Comparison of ENCODE assay signal across 9 cellular contexts in the genomic region with DNA sequence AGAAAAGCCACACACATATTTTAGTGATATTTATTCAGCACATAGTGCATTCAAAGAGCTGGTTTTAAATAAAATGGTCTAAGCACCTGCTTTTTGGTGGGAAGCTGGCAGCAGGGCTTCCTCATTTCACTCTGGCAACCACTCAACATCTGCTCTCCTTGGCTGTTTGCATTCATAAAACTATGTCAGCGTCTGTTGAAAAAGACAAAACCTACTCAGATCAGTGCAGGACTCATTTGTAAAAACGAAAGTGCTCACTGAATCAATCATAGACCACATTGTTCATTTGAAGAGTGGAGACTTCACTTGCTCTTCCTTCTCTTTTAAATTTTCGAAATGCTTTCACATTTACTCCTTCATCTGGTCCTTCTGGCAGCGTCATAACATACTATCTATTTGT.
DNase-seq lines count a peak whose midpoint lies in the region; ATAC-seq, FAIRE-seq and TF ChIP-seq lines count a peak whose summit lies in the region.
"Had no signal": no experiment of that assay in that cellular context is flagged by ENCODE, and none has a peak within 500 bp of the region (broad histone marks: within the 10 kb centered on the region; RNA-seq: fewer than 3 reads in every experiment).

No MANE protein-coding gene starts in this region.

- H3K4me1 Mint-ChIP-seq in activated B cell treated with CpG ODN at 0.5 μM for 24 hours (peaks cover 24% of the 10 kb centered on the region), osteocyte (ENCODE audit: unreplicated experiment) (peaks cover 10% of the 10 kb centered on the region)

- ATAC-seq in GM18861 (IDR thresholded peaks at IDR 0.05; ENCODE audit: unreplicated experiment) = peak; percentile 94
- ATAC-seq in GM21360 (IDR thresholded peaks at IDR 0.05; ENCODE audit: unreplicated experiment) = peak; percentile 86
- peak; percentile 84 for ATAC-seq in HG03108 (IDR thresholded peaks at IDR 0.05; ENCODE audit: unreplicated experiment)
- peak; percentile 74 for ATAC-seq in activated B cell treated with CpG ODN at 0.5 μM for 24 hours (ENCODE audit: low read depth)
- ATAC-seq: esophagus mucosa had no signal

- no peaks in the 10 kb centered on the region for H3K36me3 Mint-ChIP-seq in activated B cell treated with CpG ODN at 0.5 μM for 24 hours (ENCODE audit: low read depth)
- H3K36me3 Mint-ChIP-seq in osteocyte (ENCODE audit: unreplicated experiment) = no peaks in the 10 kb centered on the region

- FAIRE-seq in HTR-8/SVneo (lab: Jason Lieb, UNC) = no peak

- CTCF ChIA-PET in activated B cell treated with CpG ODN at 0.5 μM for 24 hours (lab: Charles Lee) = no interaction called here

- intact Hi-C loops in activated B cell treated with CpG ODN at 0.5 μM for 24 hours (cut with micrococcal nuclease) = loop anchor here (5.0 kb wide), 1 partner anchor 148 kb away; no protein-coding TSS in a partner anchor

- no peaks in the 10 kb centered on the region for H3K9me3 Mint-ChIP-seq in activated B cell treated with CpG ODN at 0.5 μM for 24 hours
- H3K9me3 Mint-ChIP-seq in osteocyte (ENCODE audit: unreplicated experiment) = no peaks in the 10 kb centered on the region

- H3K27ac Mint-ChIP-seq in activated B cell treated with CpG ODN at 0.5 μM for 24 hours (no peak overlapping the region), osteocyte (ENCODE audit: unreplicated experiment) (no peak overlapping the region)

- DNase-seq in activated B cell treated with CpG ODN at 0.5 μM for 24 hours (no peak), HT-29 (ENCODE audit: low spot score) (no peak), HTR-8/SVneo (ENCODE audit: insufficient read length, low spot score) (no peak), osteocyte (ENCODE audit: extremely low spot score, unreplicated experiment) (no peak)
- DNase-seq: stimulated activated CD4-positive, alpha-beta T cell treated with anti-CD3 and anti-CD28 coated beads, Interleukin-4, amount 100 ng/mL, for 24 hours had no signal

- TF ChIP-seq CTCF in activated B cell treated with CpG ODN at 0.5 μM for 24 hours (IDR thresholded peaks at IDR 0.05) = no peak
- TF ChIP-seq CTCF in osteocyte (IDR thresholded peaks at IDR 0.05) = no peak

- H3K4me3 Mint-ChIP-seq in activated B cell treated with CpG ODN at 0.5 μM for 24 hours (no peak overlapping the region), osteocyte (ENCODE audit: unreplicated experiment) (no peak overlapping the region)

- no peaks in the 10 kb centered on the region for H3K27me3 Mint-ChIP-seq in activated B cell treated with CpG ODN at 0.5 μM for 24 hours
- peaks cover 10% of the 10 kb centered on the region for H3K27me3 Mint-ChIP-seq in osteocyte (ENCODE audit: unreplicated experiment)

- POLR2A ChIA-PET in activated B cell treated with CpG ODN at 0.5 μM for 24 hours (lab: Charles Lee) = no interaction called here
